In the genomic region with DNA sequence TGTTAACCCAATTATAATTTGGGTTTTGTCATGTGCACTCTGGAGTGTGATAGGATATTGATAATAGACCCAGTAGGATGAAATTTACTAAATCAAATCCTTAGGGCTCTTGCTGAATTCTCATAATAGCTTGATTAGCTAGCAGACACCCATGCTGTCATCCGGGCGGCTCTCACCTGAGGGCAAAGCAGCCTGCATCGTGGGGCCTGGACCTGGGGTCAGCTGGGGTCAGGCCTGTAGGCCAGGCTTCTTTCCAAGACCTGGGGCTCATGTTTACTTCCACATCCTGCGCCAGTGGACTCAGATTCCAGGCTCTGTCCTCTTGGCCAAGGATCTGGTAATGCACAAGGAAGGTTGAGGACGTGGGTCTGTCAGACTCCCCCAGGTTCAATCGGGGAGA, we compare ENCODE assay signal across 10 cellular contexts.
"Had no signal": no experiment of that assay in that cellular context is flagged by ENCODE, and none has a peak within 500 bp of the region (broad histone marks: within the 10 kb centered on the region; RNA-seq: fewer than 3 reads in every experiment).

No MANE protein-coding gene starts in this region.

- H3K4me1 ChIP-seq: HAP-1 had no signal

- H3K9ac ChIP-seq: GM23248 had no signal

- ATAC-seq: HCT116, HepG2, K562 had no signal

- DNase-seq: GM23248, GOT3, H7, HFFc6, KG1 had no signal

- H3K9me3 ChIP-seq: HAP-1 had no signal

- H3K4me3 ChIP-seq: GM23248, HAP-1, K562 had no signal

- H3K27ac ChIP-seq: GM23248, HL-60 had no signal

- H2AFZ ChIP-seq: GM23248 had no signal

- H3K27ac Mint-ChIP-seq: HFFc6 had no signal

- H3K4me3 Mint-ChIP-seq: HFFc6 had no signal

- H3K36me3 ChIP-seq: HAP-1 had no signal
